18 cellular contexts compared by ENCODE assay signal in the genomic region with DNA sequence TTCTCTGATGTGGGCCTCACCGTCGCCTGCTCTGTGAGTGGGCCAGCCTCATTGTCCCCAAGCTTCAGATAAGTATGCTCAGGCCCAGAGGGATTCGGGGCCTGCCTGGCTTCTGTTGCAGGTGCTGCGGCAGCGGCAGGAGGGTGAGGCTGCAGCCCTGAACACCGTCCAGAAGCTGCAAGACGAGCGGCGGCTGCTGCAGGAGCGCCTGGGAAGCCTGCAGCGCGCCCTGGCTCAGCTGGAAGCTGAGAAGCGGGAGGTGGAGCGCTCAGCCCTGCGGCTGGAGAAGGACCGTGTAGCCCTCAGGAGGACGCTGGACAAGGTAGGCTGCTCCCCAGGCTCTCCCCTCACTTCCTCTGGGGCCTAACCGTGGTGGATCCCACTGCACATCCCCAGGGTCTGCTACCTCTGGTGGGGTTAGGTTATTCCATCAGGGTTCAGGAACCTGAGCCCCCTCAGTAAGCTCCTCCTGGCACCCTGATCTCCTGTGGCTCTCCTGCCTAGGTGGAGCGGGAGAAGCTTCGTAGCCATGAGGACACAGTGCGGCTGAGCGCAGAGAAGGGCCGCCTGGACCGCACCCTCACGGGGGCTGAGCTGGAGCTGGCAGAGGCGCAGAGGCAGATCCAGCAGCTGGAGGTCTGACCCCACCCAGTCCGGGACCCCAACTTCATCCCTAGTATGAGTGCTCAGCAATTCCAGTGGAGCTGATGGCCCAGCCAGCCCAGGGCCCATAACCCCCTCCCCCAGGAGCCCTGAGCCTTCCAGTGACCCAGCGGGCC. TPM values are rescaled to one million over a fixed set of nuclear protein-coding genes. Genes with fewer than 3 reads are reported as not detected.
A peak's percentile ranks its signal among the peaks of the same experiment; 100 is the strongest.
DNase-seq lines count a peak whose midpoint lies in the region; ATAC-seq and TF ChIP-seq lines count a peak whose summit lies in the region.
"Had no signal": no experiment of that assay in that cellular context is flagged by ENCODE, and none has a peak within 500 bp of the region (broad histone marks: within the 10 kb centered on the region; RNA-seq: fewer than 3 reads in every experiment).

No MANE protein-coding gene starts in this region.

- CTCF ChIA-PET in HEK293 (lab: Yijun Ruan, JAX), result interaction anchor here (1.0 kb wide), 1 partner anchor 10 kb away, joined by 6 read pairs; no protein-coding TSS in a partner anchor
- CTCF ChIA-PET in activated CD8-positive, alpha-beta T cell treated with anti-CD3 and anti-CD28 coated beads for 36 hours (lab: Charles Lee), result interaction anchor here (1.0 kb wide), 1 partner anchor 9 kb away, joined by 4 read pairs; no protein-coding TSS in a partner anchor

- H3K36me3 Mint-ChIP-seq in brain (peaks cover 19% of the 10 kb centered on the region), nephron progenitor cell (ENCODE audit: low read depth) (peaks cover 18% of the 10 kb centered on the region), type B pancreatic cell (peaks cover 2% of the 10 kb centered on the region)
- H3K36me3 Mint-ChIP-seq in activated CD8-positive, alpha-beta T cell treated with anti-CD3 and anti-CD28 coated beads for 36 hours (ENCODE audit: low read depth), result peaks cover under 1% of the 10 kb centered on the region

- peaks cover 0 to 70% of the 10 kb centered on the region in 2 experiments; a peak in 2 of 3 replicates for H3K36me3 ChIP-seq in HEK293 (ENCODE audit: control insufficient read depth in 2 of 2, insufficient read depth in 1 of 2, low read length in 2 of 2)

- no peak overlapping the region for H3K4me3 Mint-ChIP-seq in brain
- H3K4me3 Mint-ChIP-seq in nephron progenitor cell, result no peak overlapping the region
- H3K4me3 Mint-ChIP-seq in type B pancreatic cell, result no peak overlapping the region
- no peak overlapping the region for H3K4me3 Mint-ChIP-seq in activated CD8-positive, alpha-beta T cell treated with anti-CD3 and anti-CD28 coated beads for 36 hours
- H3K4me3 Mint-ChIP-seq: CD4-positive, alpha-beta T cell; GM23338; IgD-negative memory B cell had no signal

- POLR2A ChIA-PET in HEK293 (lab: Yijun Ruan, JAX), result interaction anchor here (0.5 to 1.1 kb wide), 3 partner anchors 10 to 77 kb away, joined by 3 read pairs; no protein-coding TSS in a partner anchor
- POLR2A ChIA-PET in activated CD8-positive, alpha-beta T cell treated with anti-CD3 and anti-CD28 coated beads for 36 hours (lab: Charles Lee), result no interaction called here

- ATAC-seq in HG03457 (IDR thresholded peaks at IDR 0.05; ENCODE audit: unreplicated experiment), result no peak
- ATAC-seq in activated CD8-positive, alpha-beta T cell treated with anti-CD3 and anti-CD28 coated beads for 36 hours, result no peak
- ATAC-seq: A549, HCT116, HepG2 had no signal

- no peaks in the 10 kb centered on the region for H3K9me3 ChIP-seq in HEK293 (ENCODE audit: control insufficient read depth, insufficient read depth, low read depth, low read length)
- H3K9me3 ChIP-seq: A549, Caco-2 had no signal

- H3K27me3 Mint-ChIP-seq in brain, result no peaks in the 10 kb centered on the region
- H3K27me3 Mint-ChIP-seq in nephron progenitor cell (ENCODE audit: low read depth, poor library complexity), result no peaks in the 10 kb centered on the region
- no peaks in the 10 kb centered on the region for H3K27me3 Mint-ChIP-seq in type B pancreatic cell
- H3K27me3 Mint-ChIP-seq in activated CD8-positive, alpha-beta T cell treated with anti-CD3 and anti-CD28 coated beads for 36 hours, result no peaks in the 10 kb centered on the region
- H3K27me3 Mint-ChIP-seq: CD4-positive, alpha-beta T cell; IgD-negative memory B cell had no signal

- peaks cover 8% of the 10 kb centered on the region; the same call in 1 of the 2 replicates for H3K4me1 ChIP-seq in HEK293 (ENCODE audit: control insufficient read depth, insufficient read depth, low read length)
- H3K4me1 ChIP-seq: Caco-2 had no signal

- peaks cover 28% of the 10 kb centered on the region for H3K4me1 Mint-ChIP-seq in brain
- H3K4me1 Mint-ChIP-seq in nephron progenitor cell, result peaks cover 40% of the 10 kb centered on the region
- peaks cover 11% of the 10 kb centered on the region for H3K4me1 Mint-ChIP-seq in type B pancreatic cell (ENCODE audit: unreplicated experiment)
- H3K4me1 Mint-ChIP-seq in activated CD8-positive, alpha-beta T cell treated with anti-CD3 and anti-CD28 coated beads for 36 hours (ENCODE audit: low read depth), result peaks cover 1% of the 10 kb centered on the region
- H3K4me1 Mint-ChIP-seq: IgD-negative memory B cell had no signal

- DNase-seq in nephron progenitor cell (no peak), type B pancreatic cell (ENCODE audit: extremely low spot score, unreplicated experiment) (no peak), GOT3 (lab: John Stamatoyannopoulos, UW) (no peak)
- DNase-seq in activated CD8-positive, alpha-beta T cell treated with anti-CD3 and anti-CD28 coated beads for 36 hours, result no peak
- DNase-seq: AML-193; Caco-2; CD4-positive, alpha-beta T cell; H7 had no signal

- H3K27ac Mint-ChIP-seq in brain, result peak overlapping the region in 3 of 5 experiments; percentile 75 to 89 (median 81)
- peak overlapping the region; percentile 81 for H3K27ac Mint-ChIP-seq in nephron progenitor cell
- H3K27ac Mint-ChIP-seq in type B pancreatic cell, result peak overlapping the region; percentile 4
- no peak overlapping the region for H3K27ac Mint-ChIP-seq in activated CD8-positive, alpha-beta T cell treated with anti-CD3 and anti-CD28 coated beads for 36 hours
- H3K27ac Mint-ChIP-seq: CD4-positive, alpha-beta T cell; GM23338; IgD-negative memory B cell had no signal

- H3K4me3 ChIP-seq in HEK293 (ENCODE audit: low read depth, low read length), result no peak overlapping the region
- H3K4me3 ChIP-seq: A549, GM23338 had no signal

- no peak for TF ChIP-seq CTCF in HEK293 (tag by site-specific recombination; IDR thresholded peaks at IDR 0.05)
- TF ChIP-seq CTCF in brain (conservative IDR thresholded peaks at IDR 0.05), result no peak
- no peak for TF ChIP-seq CTCF in nephron progenitor cell (IDR thresholded peaks at IDR 0.05)
- TF ChIP-seq CTCF in type B pancreatic cell (conservative IDR thresholded peaks at IDR 0.05), result no peak
- TF ChIP-seq CTCF in activated CD8-positive, alpha-beta T cell treated with anti-CD3 and anti-CD28 coated beads for 36 hours (IDR thresholded peaks at IDR 0.05), result no peak

- H3K27ac ChIP-seq in HEK293 (ENCODE audit: extremely low read depth, low read depth, low read length), result no peak overlapping the region
- H3K27ac ChIP-seq: 22Rv1, A549, C4-2B had no signal

- H3K9me3 Mint-ChIP-seq in brain (no peaks in the 10 kb centered on the region), nephron progenitor cell (no peaks in the 10 kb centered on the region), type B pancreatic cell (no peaks in the 10 kb centered on the region)
- no peaks in the 10 kb centered on the region for H3K9me3 Mint-ChIP-seq in activated CD8-positive, alpha-beta T cell treated with anti-CD3 and anti-CD28 coated beads for 36 hours
- H3K9me3 Mint-ChIP-seq: CD4-positive, alpha-beta T cell; GM23338; IgD-negative memory B cell had no signal

- intact Hi-C loops in activated CD8-positive, alpha-beta T cell treated with anti-CD3 and anti-CD28 coated beads for 36 hours (cut with micrococcal nuclease), result no loop called here

TF ChIP-seq in HEK293, 187 proteins besides CTCF, POLR2A, EP300 and RAD21 (continues in another document):
- TF ChIP-seq ZNF843 (tag by site-specific recombination; IDR thresholded peaks at IDR 0.05), result no peak
- TF ChIP-seq, protein P1, sequence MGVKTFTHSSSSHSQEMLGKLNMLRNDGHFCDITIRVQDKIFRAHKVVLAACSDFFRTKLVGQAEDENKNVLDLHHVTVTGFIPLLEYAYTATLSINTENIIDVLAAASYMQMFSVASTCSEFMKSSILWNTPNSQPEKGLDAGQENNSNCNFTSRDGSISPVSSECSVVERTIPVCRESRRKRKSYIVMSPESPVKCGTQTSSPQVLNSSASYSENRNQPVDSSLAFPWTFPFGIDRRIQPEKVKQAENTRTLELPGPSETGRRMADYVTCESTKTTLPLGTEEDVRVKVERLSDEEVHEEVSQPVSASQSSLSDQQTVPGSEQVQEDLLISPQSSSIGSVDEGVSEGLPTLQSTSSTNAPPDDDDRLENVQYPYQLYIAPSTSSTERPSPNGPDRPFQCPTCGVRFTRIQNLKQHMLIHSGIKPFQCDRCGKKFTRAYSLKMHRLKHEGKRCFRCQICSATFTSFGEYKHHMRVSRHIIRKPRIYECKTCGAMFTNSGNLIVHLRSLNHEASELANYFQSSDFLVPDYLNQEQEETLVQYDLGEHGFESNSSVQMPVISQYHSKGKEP (tag by site-specific recombination; IDR thresholded peaks at IDR 0.05), result peak; percentile 82
- TF ChIP-seq, protein P2, sequence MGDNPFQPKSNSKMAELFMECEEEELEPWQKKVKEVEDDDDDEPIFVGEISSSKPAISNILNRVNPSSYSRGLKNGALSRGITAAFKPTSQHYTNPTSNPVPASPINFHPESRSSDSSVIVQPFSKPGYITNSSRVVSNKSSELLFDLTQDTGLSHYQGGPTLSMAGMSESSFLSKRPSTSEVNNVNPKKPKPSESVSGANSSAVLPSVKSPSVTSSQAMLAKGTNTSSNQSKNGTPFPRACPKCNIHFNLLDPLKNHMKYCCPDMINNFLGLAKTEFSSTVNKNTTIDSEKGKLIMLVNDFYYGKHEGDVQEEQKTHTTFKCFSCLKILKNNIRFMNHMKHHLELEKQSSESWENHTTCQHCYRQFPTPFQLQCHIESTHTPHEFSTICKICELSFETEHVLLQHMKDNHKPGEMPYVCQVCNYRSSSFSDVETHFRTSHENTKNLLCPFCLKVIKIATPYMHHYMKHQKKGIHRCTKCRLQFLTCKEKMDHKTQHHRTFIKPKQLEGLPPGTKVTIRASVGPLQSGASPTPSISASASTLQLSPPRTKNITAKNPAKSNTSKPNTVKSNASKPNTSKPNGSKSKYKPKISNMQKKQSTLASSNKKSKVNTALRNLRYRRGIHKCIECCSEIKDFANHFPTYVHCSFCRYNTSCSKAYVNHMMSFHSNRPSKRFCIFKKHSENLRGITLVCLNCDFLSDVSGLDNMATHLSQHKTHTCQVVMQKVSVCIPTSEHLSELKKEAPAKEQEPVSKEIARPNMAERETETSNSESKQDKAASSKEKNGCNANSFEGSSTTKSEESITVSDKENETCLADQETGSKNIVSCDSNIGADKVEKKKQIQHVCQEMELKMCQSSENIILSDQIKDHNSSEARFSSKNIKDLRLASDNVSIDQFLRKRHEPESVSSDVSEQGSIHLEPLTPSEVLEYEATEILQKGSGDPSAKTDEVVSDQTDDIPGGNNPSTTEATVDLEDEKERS (tag by site-specific recombination; IDR thresholded peaks at IDR 0.05), result no peak

RNA-seq across cellular contexts. Expression of a gene that starts 10.1 kb away (rescaled TPM):
- polyA plus RNA-seq in brain (ENCODE audit: insufficient read depth, low read depth, low replicate concordance), result 162 TPM
- 112 and 158 TPM in 2 replicates for total RNA-seq in type B pancreatic cell (ENCODE audit: low replicate concordance)
- not detected for total RNA-seq in activated CD8-positive, alpha-beta T cell treated with anti-CD3 and anti-CD28 coated beads for 36 hours
- total RNA-seq: CD4-positive, alpha-beta T cell had no signal

RNA-seq across cellular contexts. Expression of a gene that starts 41.4 kb away (rescaled TPM):
- 132 TPM for polyA plus RNA-seq in brain (ENCODE audit: insufficient read depth, low read depth, low replicate concordance)
- total RNA-seq in type B pancreatic cell (ENCODE audit: low replicate concordance), result 66.4 and 80.3 TPM in 2 replicates
- 10 to 100 TPM; 21.4 to 24.1 TPM for total RNA-seq in activated CD8-positive, alpha-beta T cell treated with anti-CD3 and anti-CD28 coated beads for 36 hours

RNA-seq across cellular contexts. Expression of a gene that starts 48.6 kb away (rescaled TPM):
- polyA plus RNA-seq in brain (ENCODE audit: insufficient read depth, low read depth, low replicate concordance), result 29.1 TPM
- 23.5 and 40.1 TPM in 2 replicates for total RNA-seq in type B pancreatic cell (ENCODE audit: low replicate concordance)
- total RNA-seq in activated CD8-positive, alpha-beta T cell treated with anti-CD3 and anti-CD28 coated beads for 36 hours, result 10 to 100 TPM; 27.7 to 28.5 TPM

Comparison
In these comparisons a context has a peak if more than half of its experiments do, and no peak if none do; other contexts are left out.
1. RNA of a gene that starts 10.1 kb away (total RNA-seq): 112 to 158 TPM in type B pancreatic cell; not detected in activated CD8-positive, alpha-beta T cell treated with anti-CD3 and anti-CD28 coated beads for 36 hours; every median in the first group is over 100 times any median in the second.